In genomic region chr2:158199928-158200650, GRCh38 we compare ENCODE assay signal across 25 cellular contexts.
"Had no signal": no experiment of that assay in that cellular context is flagged by ENCODE, and none has a peak within 500 bp of the region (broad histone marks: within the 10 kb centered on the region; RNA-seq: fewer than 3 reads in every experiment).

No MANE protein-coding gene starts in this region.

- H3K4me1 ChIP-seq: prostate gland, tibial artery, uterus had no signal

- H3K36me3 ChIP-seq: lower lobe of right lung, pancreas, prostate gland, sigmoid colon, spleen, suprapubic skin, thoracic aorta, tibial artery, uterus had no signal

- DNase-seq: kidney glomerular epithelial cell; left cardiac atrium; left ventricle myocardium superior; lower lobe of right lung; mammary epithelial cell; mesenchymal stem cell; naive thymus-derived CD8-positive, alpha-beta T cell; nucleus accumbens; pancreas; posterior cingulate gyrus; retina; right cardiac atrium; sigmoid colon; small intestine; spleen; stimulated activated CD4-positive, alpha-beta T cell treated with anti-CD3 and anti-CD28 coated beads, Interleukin-4, amount 100 ng/mL, for 24 hours; stimulated activated naive CD4-positive, alpha-beta T cell; tibial artery; uterus had no signal

- ATAC-seq: left cardiac atrium; left lobe of liver; left ventricle myocardium superior; lower lobe of right lung; naive thymus-derived CD8-positive, alpha-beta T cell; pancreas; right cardiac atrium; stimulated activated effector memory CD8-positive, alpha-beta T cell treated with anti-CD3 and anti-CD28 coated beads, Interleukin-12 subunit alpha, Interleukin-12 subunit beta, amount 100 ng/mL, for 72 hours had no signal

- H3K9me3 ChIP-seq: lower lobe of right lung, pancreas, prostate gland, sigmoid colon, spleen, suprapubic skin, thoracic aorta, tibial artery, uterus had no signal

- H3K27me3 ChIP-seq: pancreas, sigmoid colon, spleen, suprapubic skin, tibial artery, uterus had no signal

- H3K4me3 ChIP-seq: lower lobe of right lung, pancreas, prostate gland, sigmoid colon, spleen, suprapubic skin, thoracic aorta, tibial artery, uterus had no signal

- H3K27ac ChIP-seq: lower lobe of right lung, pancreas, prostate gland, sigmoid colon, spleen, suprapubic skin, thoracic aorta, tibial artery, uterus had no signal

- FAIRE-seq: keratinocyte had no signal
